In genomic region chrX:134374294-134374693, GRCh38 we compare ENCODE assay signal across 8 cellular contexts. TPM values are rescaled to one million over a fixed set of nuclear protein-coding genes. Genes with fewer than 3 reads are reported as not detected.
DNase-seq lines count a peak whose midpoint lies in the region; ATAC-seq, FAIRE-seq and TF ChIP-seq lines count a peak whose summit lies in the region.

No MANE protein-coding gene starts in this region.

- H3K4me1 ChIP-seq in SJCRH30 (no peaks in the 10 kb centered on the region), fibroblast of lung (ENCODE audit: control insufficient read depth, extremely low read depth, insufficient read depth, low read length) (no peaks in the 10 kb centered on the region), gastrocnemius medialis (peaks cover 0 to 7% of the 10 kb centered on the region in 2 donors)

- peaks cover 34% of the 10 kb centered on the region for H3K79me2 ChIP-seq in fibroblast of lung (ENCODE audit: control insufficient read depth, insufficient read depth, low read length)

- no peak overlapping the region for H2AFZ ChIP-seq in fibroblast of lung (ENCODE audit: low read length)

- intact Hi-C loops in gastrocnemius medialis (cut with DNase I; ENCODE audit: low total_unique reads), result no loop called here

- no peak for TF ChIP-seq CTCF in fibroblast of lung (conservative IDR thresholded peaks at IDR 0.05 in 1 of 2, IDR thresholded peaks at IDR 0.05 in 1 of 2; ENCODE audit: low read depth in 1 of 2, low read length in 2 of 2)
- no peak for TF ChIP-seq CTCF in gastrocnemius medialis (IDR thresholded peaks at IDR 0.05 in 4 of 5, conservative IDR thresholded peaks at IDR 0.05 in 1 of 5)

- H3K4me3 ChIP-seq in SJCRH30 (peak overlapping the region; percentile 87), fibroblast of lung (replicated peaks in 1 of 4; ENCODE audit: control extremely low read depth in 1 of 4, insufficient read depth in 1 of 4, low read depth in 3 of 4, low read length in 4 of 4) (peak overlapping the region; percentile 49 to 89 (median 79)), gastrocnemius medialis (peak overlapping the region; percentile 73 to 94 (median 74))

- H3K27ac ChIP-seq in SJCRH30 (peak overlapping the region; percentile 79), fibroblast of lung (ENCODE audit: insufficient read depth, low read length) (peak overlapping the region; percentile 64), gastrocnemius medialis (peak overlapping the region; percentile 83 to 94 (median 90))

- no peaks in the 10 kb centered on the region for H4K20me1 ChIP-seq in fibroblast of lung (ENCODE audit: control insufficient read depth, extremely low read depth, insufficient read depth, low read length)

- ATAC-seq in gastrocnemius medialis, result no peak
- ATAC-seq in HG02973 (IDR thresholded peaks at IDR 0.05; ENCODE audit: unreplicated experiment), result no peak
- no peak for ATAC-seq in GM18502 (IDR thresholded peaks at IDR 0.05; ENCODE audit: poor library complexity, unreplicated experiment)

- no peak for TF ChIP-seq POLR2A in H54 (IDR thresholded peaks at IDR 0.05; ENCODE audit: low read depth, low read length)
- no peak for TF ChIP-seq POLR2A in gastrocnemius medialis (IDR thresholded peaks at IDR 0.05)

- peak overlapping the region; percentile 80 for H3K4me2 ChIP-seq in fibroblast of lung (ENCODE audit: extremely low read depth, insufficient read depth, low read length)

- FAIRE-seq in H54 (lab: Jason Lieb, UNC), result peak; percentile 30

- no peak for DNase-seq in H54 (ENCODE audit: insufficient read length, low spot score)
- DNase-seq in SJCRH30, result peak in 1 of 2 experiments; percentile 11
- DNase-seq in fibroblast of lung (ENCODE audit: low read depth in 2 of 2), result peak in 1 of 2 donors; percentile 12
- DNase-seq in gastrocnemius medialis, result no peak
- no peak for DNase-seq in AG08395 (ENCODE audit: low spot score)
- no peak for DNase-seq in DMS79 treated with DMSO at 0.1 percent for 48 hours (lab: John Stamatoyannopoulos, UW)

- H3K27me3 ChIP-seq in SJCRH30 (no peaks in the 10 kb centered on the region), fibroblast of lung (ENCODE audit: control insufficient read depth, insufficient read depth, low read length) (no peaks in the 10 kb centered on the region), gastrocnemius medialis (no peaks in the 10 kb centered on the region)

- H3K36me3 ChIP-seq in SJCRH30, result peaks cover 3% of the 10 kb centered on the region; the same call in 1 of the 2 replicates
- H3K36me3 ChIP-seq in fibroblast of lung (ENCODE audit: control insufficient read depth, insufficient read depth, low read length), result no peaks in the 10 kb centered on the region
- no peaks in the 10 kb centered on the region for H3K36me3 ChIP-seq in gastrocnemius medialis

- in situ Hi-C loops in gastrocnemius medialis (cut with MboI; ENCODE audit: low sequenced_read_pairs in 4 of 4), result no loop called here

- H3K9me3 ChIP-seq in SJCRH30 (replicated peaks), result no peaks in the 10 kb centered on the region
- H3K9me3 ChIP-seq in fibroblast of lung (ENCODE audit: control insufficient read depth, insufficient read depth, low read depth, low read length), result no peaks in the 10 kb centered on the region
- H3K9me3 ChIP-seq in gastrocnemius medialis, result no peaks in the 10 kb centered on the region

- H3K9ac ChIP-seq in fibroblast of lung (ENCODE audit: insufficient read depth, low read length), result peak overlapping the region; percentile 30

RNA-seq across cellular contexts. Expression of gene PHF6, which starts 1.2 kb away (rescaled TPM):
- total RNA-seq in SJCRH30 (2014; rRNA removed; shearing (Covaris generic)), result 67.2 and 74.1 TPM in 2 replicates
- 27.5 and 31.5 TPM in 2 replicates for total RNA-seq in fibroblast of lung
- polyA plus RNA-seq in fibroblast of lung, result 12.8 and 13.3 TPM in 2 replicates
- polyA plus RNA-seq in fibroblast of lung (2012), result 11.4 and 11.9 TPM in 2 replicates
- 1.1 and 5.3 TPM in 2 replicates for polyA minus RNA-seq in fibroblast of lung (ENCODE audit: low replicate concordance)
- 1 to 10 TPM; 3.8 to 7.2 (median 5.7) TPM for total RNA-seq in gastrocnemius medialis
